1 cellular context compared by ENCODE assay signal in the genomic region with DNA sequence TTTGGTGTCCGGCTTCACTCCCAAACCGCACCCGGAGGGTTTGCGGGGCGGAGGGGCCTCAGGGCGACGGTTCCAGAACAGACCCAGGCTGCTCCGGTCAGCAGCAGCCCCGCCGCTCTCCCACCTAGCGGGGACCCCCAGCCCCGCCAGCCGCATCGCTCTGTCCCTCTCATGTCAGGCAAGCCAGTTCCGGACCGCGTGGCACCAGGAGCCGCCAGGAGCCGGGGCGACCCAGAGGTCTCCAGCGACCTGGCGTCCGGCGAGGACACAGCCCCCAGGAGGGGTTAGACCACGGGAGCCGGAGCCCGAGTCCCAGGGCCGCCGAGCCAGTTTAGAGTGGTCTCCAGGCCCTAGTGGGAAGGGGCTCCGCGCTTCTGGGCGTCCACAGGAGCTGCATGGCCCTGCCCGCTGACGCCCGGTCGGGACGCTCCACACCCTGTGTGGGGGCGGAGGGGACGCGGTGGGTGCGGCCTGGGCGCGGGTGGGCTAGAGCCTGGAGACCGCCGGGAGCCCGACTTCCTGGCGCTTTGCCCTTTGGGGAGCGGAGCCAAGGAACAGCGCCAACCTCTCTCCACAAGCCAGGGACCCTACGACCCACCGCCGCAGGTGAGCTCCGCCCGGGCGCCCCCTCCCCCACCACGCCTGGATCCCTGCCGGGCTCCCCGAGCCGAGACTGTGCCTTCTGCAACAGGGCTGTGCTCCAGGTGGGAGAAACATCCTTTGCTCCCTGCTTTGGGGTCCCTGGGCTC.
A peak's percentile ranks its signal among the peaks of the same experiment; 100 is the strongest.
TF ChIP-seq lines count a peak whose summit lies in the region.

No MANE protein-coding gene starts in this region.

TF ChIP-seq in K562, 482 proteins besides CTCF, POLR2A, EP300 and RAD21 (continued from another document):
- TF ChIP-seq, protein P1, sequence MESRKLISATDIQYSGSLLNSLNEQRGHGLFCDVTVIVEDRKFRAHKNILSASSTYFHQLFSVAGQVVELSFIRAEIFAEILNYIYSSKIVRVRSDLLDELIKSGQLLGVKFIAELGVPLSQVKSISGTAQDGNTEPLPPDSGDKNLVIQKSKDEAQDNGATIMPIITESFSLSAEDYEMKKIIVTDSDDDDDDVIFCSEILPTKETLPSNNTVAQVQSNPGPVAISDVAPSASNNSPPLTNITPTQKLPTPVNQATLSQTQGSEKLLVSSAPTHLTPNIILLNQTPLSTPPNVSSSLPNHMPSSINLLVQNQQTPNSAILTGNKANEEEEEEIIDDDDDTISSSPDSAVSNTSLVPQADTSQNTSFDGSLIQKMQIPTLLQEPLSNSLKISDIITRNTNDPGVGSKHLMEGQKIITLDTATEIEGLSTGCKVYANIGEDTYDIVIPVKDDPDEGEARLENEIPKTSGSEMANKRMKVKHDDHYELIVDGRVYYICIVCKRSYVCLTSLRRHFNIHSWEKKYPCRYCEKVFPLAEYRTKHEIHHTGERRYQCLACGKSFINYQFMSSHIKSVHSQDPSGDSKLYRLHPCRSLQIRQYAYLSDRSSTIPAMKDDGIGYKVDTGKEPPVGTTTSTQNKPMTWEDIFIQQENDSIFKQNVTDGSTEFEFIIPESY (CRISPR knock-in tag; IDR thresholded peaks at IDR 0.05), result 0 out of 2 replicates have a peak, but pooled peaks have one; percentile 31
- no peak for TF ChIP-seq TRIM28 (IDR thresholded peaks at IDR 0.05)
